Comparison of ENCODE assay signal across 26 cellular contexts in genomic region chr12:105047303-105047702, GRCh38.
"Had no signal": no experiment of that assay in that cellular context is flagged by ENCODE, and none has a peak within 500 bp of the region (broad histone marks: within the 10 kb centered on the region; RNA-seq: fewer than 3 reads in every experiment).

No MANE protein-coding gene starts in this region.

- DNase-seq: activated B cell treated with CpG ODN at 0.5 μM for 24 hours; activated CD4-positive, alpha-beta T cell treated with anti-CD3 and anti-CD28 coated beads for 4 hours; activated CD4-positive, alpha-beta T cell treated with anti-CD3 and anti-CD28 coated beads, Interleukin-2, amount 50 U/mL, for 4 hours; activated effector memory CD4-positive, alpha-beta T cell treated with anti-CD3 and anti-CD28 coated beads, Interleukin-2, amount 50 U/mL, for 16 hours; activated naive CD4-positive, alpha-beta T cell treated with anti-CD3 and anti-CD28 coated beads for 36 hours; activated naive CD8-positive, alpha-beta T cell treated with anti-CD3 and anti-CD28 coated beads for 36 hours; activated T-cell treated with anti-CD3 and anti-CD28 coated beads for 4 hours; aorta; body of pancreas; cerebellar nuclear complex; colonic mucosa; effector CD8-positive, alpha-beta T cell; esophagus squamous epithelium; gastrocnemius medialis; glutamatergic neuron; islet precursor cell; left cardiac atrium; left ventricle myocardium superior; naive B cell; nephron progenitor cell; right lobe of liver; stimulated activated CD4-positive, alpha-beta T cell treated with anti-CD3 and anti-CD28 coated beads, Interleukin-12 subunit alpha, Interleukin-12 subunit beta, amount 100 ng/mL, for 4 hours; stimulated activated CD4-positive, alpha-beta T cell treated with anti-CD3 and anti-CD28 coated beads, Interleukin-4, amount 100 ng/mL, for 1 hour; T-helper 17 cell; trophoblast cell had no signal

- ATAC-seq: body of pancreas; gastrocnemius medialis; left cardiac atrium; left ventricle myocardium superior; right lobe of liver; stimulated activated effector memory CD8-positive, alpha-beta T cell treated with anti-CD3 and anti-CD28 coated beads, Interleukin-12 subunit alpha, Interleukin-12 subunit beta, amount 100 ng/mL, for 72 hours; T-helper 17 cell had no signal
